In the genomic region with DNA sequence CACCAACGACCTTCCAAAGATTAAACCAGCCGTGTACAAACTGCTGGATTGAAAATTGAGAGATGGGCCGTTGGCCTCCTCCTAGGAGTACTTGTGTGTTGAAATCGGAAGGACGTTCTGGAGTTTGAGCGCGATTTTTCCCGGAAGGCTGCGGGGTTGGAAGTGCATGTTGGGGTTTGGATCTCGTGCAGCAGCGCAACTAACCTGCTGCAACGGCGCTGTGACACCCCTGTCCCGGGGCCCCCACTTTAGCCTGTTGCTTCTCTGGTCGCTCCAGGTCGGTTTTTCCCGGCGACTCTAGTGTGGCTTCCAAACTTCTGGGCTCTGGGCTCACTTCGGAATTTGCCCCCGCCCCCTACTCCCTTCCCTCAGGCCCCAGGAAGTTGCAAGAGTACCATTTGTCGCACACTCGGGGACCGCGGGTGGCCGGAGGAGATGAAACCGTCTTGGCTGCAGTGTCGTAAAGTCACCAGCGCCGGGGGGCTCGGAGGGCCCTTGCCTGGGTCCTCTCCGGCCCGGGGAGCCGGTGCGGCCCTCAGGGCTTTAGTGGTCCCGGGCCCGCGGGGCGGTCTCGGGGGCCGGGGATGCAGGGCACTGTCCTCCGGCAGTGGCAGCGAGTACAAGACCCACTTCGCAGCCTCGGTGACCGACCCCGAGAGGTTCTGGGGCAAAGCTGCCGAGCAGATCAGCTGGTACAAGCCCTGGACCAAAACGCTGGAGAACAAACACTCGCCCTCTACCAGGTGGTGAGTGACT, we compare ENCODE assay signal across 8 cellular contexts. TPM values are rescaled to one million over a fixed set of nuclear protein-coding genes. Genes with fewer than 3 reads are reported as not detected.
DNase-seq lines count a peak whose midpoint lies in the region; ATAC-seq lines count a peak whose summit lies in the region.

A gene with protein sequence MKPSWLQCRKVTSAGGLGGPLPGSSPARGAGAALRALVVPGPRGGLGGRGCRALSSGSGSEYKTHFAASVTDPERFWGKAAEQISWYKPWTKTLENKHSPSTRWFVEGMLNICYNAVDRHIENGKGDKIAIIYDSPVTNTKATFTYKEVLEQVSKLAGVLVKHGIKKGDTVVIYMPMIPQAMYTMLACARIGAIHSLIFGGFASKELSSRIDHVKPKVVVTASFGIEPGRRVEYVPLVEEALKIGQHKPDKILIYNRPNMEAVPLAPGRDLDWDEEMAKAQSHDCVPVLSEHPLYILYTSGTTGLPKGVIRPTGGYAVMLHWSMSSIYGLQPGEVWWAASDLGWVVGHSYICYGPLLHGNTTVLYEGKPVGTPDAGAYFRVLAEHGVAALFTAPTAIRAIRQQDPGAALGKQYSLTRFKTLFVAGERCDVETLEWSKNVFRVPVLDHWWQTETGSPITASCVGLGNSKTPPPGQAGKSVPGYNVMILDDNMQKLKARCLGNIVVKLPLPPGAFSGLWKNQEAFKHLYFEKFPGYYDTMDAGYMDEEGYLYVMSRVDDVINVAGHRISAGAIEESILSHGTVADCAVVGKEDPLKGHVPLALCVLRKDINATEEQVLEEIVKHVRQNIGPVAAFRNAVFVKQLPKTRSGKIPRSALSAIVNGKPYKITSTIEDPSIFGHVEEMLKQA (plus strand): TSS at position 394 of the 756 bp plus-strand sequence. CDS start 42 bp downstream, at position 436.

- H3K9ac ChIP-seq in HUES64 (ENCODE audit: low read depth, low read length) (peak within 1 kb of the TSS; percentile 64), subcutaneous abdominal adipose tissue (ENCODE audit: low read length in 5 of 5) (peak within 1 kb of the TSS; percentile 64 to 88 (median 73))

- H3K27ac Mint-ChIP-seq in T-helper 2 cell treated with Interferon-gamma antibody and Interleukin-4, amounts not matched to agents 5 μg/mL and 100 μg/mL, for 36 hours: no peak within 1 kb of the TSS

- peak within 1 kb of the TSS; percentile 88 for H3K4me3 ChIP-seq in HUES64 (ENCODE audit: low read length)
- H3K4me3 ChIP-seq in subcutaneous abdominal adipose tissue (ENCODE audit: low read depth in 1 of 5, low read length in 5 of 5): peak within 1 kb of the TSS; percentile 69 to 89 (median 84)

- H3K9me3 ChIP-seq in HUES64 (ENCODE audit: insufficient read depth, low read depth, low read length) (no peaks in the 10 kb centered on the region), subcutaneous abdominal adipose tissue (ENCODE audit: control insufficient read depth in 5 of 5, low read length in 5 of 5) (no peaks in the 10 kb centered on the region)

- H3K27ac ChIP-seq in HUES64 (ENCODE audit: low read depth, low read length) (peak within 1 kb of the TSS; percentile 24; the same call in 1 of the 2 replicates), cingulate gyrus (ENCODE audit: low read depth, low read length) (peak within 1 kb of the TSS; percentile 49), layer of hippocampus (ENCODE audit: low read depth, low read length) (peak within 1 kb of the TSS; percentile 40), subcutaneous abdominal adipose tissue (ENCODE audit: low read depth, low read length) (peak within 1 kb of the TSS; percentile 93)

- H3K27me3 Mint-ChIP-seq in T-helper 2 cell treated with Interferon-gamma antibody and Interleukin-4, amounts not matched to agents 5 μg/mL and 100 μg/mL, for 36 hours (ENCODE audit: low read depth): peaks cover 12% of the 10 kb centered on the region

- DNase-seq in activated naive CD4-positive, alpha-beta T cell treated with anti-CD3 and anti-CD28 coated beads, Interleukin-2, amount 50 U/mL, for 16 hours: no peak
- DNase-seq in T-helper 2 cell treated with Interferon-gamma antibody and Interleukin-4, amounts not matched to agents 5 μg/mL and 100 μg/mL, for 36 hours (ENCODE audit: low spot score): no peak
- DNase-seq in HUDEP-2 (lab: John Stamatoyannopoulos, UW; ENCODE audit: unreplicated experiment in 76 of 76): no peak

- under 1% methylated on average over 49 of the region's 49 CpGs for WGBS in HUES64

- H3K27me3 ChIP-seq in HUES64 (ENCODE audit: insufficient read depth, low read length) (no peaks in the 10 kb centered on the region), layer of hippocampus (ENCODE audit: control insufficient read depth, insufficient read depth, low read length) (no peaks in the 10 kb centered on the region), subcutaneous abdominal adipose tissue (ENCODE audit: control insufficient read depth in 5 of 5, insufficient read depth in 4 of 5, low read length in 5 of 5) (peaks cover 0 to 4% (median 0%) of the 10 kb centered on the region in 5 donors)

- H3K36me3 ChIP-seq in HUES64 (ENCODE audit: insufficient read depth, low read length) (no peaks in the 10 kb centered on the region), subcutaneous abdominal adipose tissue (ENCODE audit: control insufficient read depth in 5 of 5, insufficient read depth in 5 of 5, low read length in 5 of 5) (no peaks in the 10 kb centered on the region)

- no peak within 1 kb of the TSS for H3K4me3 Mint-ChIP-seq in T-helper 2 cell treated with Interferon-gamma antibody and Interleukin-4, amounts not matched to agents 5 μg/mL and 100 μg/mL, for 36 hours

- H3K4me1 ChIP-seq in HUES64 (ENCODE audit: insufficient read depth, low read length) (peaks cover 43% of the 10 kb centered on the region), subcutaneous abdominal adipose tissue (ENCODE audit: control insufficient read depth in 5 of 5, insufficient read depth in 5 of 5, low read length in 5 of 5) (peaks cover 0 to 44% (median 36%) of the 10 kb centered on the region in 5 donors)

- H3K9me3 Mint-ChIP-seq in T-helper 2 cell treated with Interferon-gamma antibody and Interleukin-4, amounts not matched to agents 5 μg/mL and 100 μg/mL, for 36 hours: no peaks in the 10 kb centered on the region

- ATAC-seq in esophagus mucosa: no peak

- H3K36me3 Mint-ChIP-seq in T-helper 2 cell treated with Interferon-gamma antibody and Interleukin-4, amounts not matched to agents 5 μg/mL and 100 μg/mL, for 36 hours (ENCODE audit: low read depth): no peaks in the 10 kb centered on the region

- no peaks in the 10 kb centered on the region for H3K4me1 Mint-ChIP-seq in T-helper 2 cell treated with Interferon-gamma antibody and Interleukin-4, amounts not matched to agents 5 μg/mL and 100 μg/mL, for 36 hours (ENCODE audit: low read depth)

RNA-seq across cellular contexts. Expression of the gene that starts here (rescaled TPM):
- 11.7 TPM for polyA plus RNA-seq in HUES64 (2013, experiment 1 of 2)
- 12.4 TPM for polyA plus RNA-seq in HUES64 (2013, experiment 2 of 2)
- total RNA-seq in esophagus mucosa: 0.68 TPM

Comparison
In these comparisons a context has a peak if more than half of its experiments do, and no peak if none do; other contexts are left out.
1. H3K27ac ChIP-seq: peak in every context shown above with its lines; median percentile 93 in subcutaneous abdominal adipose tissue; 49 in cingulate gyrus; 40 in layer of hippocampus; 24 in HUES64.